In the genomic region with DNA sequence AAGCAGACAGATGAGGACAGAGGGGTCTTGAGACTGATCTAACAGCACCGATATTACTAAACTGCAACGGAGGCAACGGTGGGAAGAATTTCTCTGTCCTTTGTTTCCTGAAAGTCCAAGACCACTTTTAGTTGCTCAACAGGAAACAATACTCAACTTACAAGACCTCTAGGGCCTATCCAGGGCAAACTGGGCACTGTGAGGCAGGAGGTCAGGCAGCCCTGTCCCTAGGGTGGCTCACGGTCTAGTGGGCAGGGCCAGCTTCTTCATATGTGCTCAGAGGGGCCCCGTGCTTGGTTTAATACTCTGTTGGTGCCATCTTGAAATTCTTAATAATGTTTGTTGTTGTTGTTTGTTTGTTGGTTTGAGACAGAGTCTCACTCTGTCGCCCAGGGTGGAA, we compare ENCODE assay signal across 1 cellular context.
TF ChIP-seq lines count a peak whose summit lies in the region.

No MANE protein-coding gene starts in this region.

TF ChIP-seq in IMR-90, 13 proteins besides CTCF, POLR2A, EP300 and RAD21 (continued from another document):
- TF ChIP-seq ELK1 (IDR thresholded peaks at IDR 0.05; ENCODE audit: borderline replicate concordance, low read depth, low read length) (no peak), MAFK (IDR thresholded peaks at IDR 0.05; ENCODE audit: low read depth, low read length) (no peak), MAZ (IDR thresholded peaks at IDR 0.05; ENCODE audit: borderline replicate concordance, low read depth, low read length) (no peak), FOS (IDR thresholded peaks at IDR 0.05; ENCODE audit: low read depth, low read length) (no peak), NFE2L2 (IDR thresholded peaks at IDR 0.05; ENCODE audit: low read depth, low read length) (no peak), CEBPB (IDR thresholded peaks at IDR 0.05; ENCODE audit: low read depth, low read length) (no peak)
- TF ChIP-seq, protein P1, sequence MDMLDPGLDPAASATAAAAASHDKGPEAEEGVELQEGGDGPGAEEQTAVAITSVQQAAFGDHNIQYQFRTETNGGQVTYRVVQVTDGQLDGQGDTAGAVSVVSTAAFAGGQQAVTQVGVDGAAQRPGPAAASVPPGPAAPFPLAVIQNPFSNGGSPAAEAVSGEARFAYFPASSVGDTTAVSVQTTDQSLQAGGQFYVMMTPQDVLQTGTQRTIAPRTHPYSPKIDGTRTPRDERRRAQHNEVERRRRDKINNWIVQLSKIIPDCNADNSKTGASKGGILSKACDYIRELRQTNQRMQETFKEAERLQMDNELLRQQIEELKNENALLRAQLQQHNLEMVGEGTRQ (IDR thresholded peaks at IDR 0.05; ENCODE audit: low read depth, low read length), result no peak
